Comparison of ENCODE assay signal across 1 cellular context in the genomic region with DNA sequence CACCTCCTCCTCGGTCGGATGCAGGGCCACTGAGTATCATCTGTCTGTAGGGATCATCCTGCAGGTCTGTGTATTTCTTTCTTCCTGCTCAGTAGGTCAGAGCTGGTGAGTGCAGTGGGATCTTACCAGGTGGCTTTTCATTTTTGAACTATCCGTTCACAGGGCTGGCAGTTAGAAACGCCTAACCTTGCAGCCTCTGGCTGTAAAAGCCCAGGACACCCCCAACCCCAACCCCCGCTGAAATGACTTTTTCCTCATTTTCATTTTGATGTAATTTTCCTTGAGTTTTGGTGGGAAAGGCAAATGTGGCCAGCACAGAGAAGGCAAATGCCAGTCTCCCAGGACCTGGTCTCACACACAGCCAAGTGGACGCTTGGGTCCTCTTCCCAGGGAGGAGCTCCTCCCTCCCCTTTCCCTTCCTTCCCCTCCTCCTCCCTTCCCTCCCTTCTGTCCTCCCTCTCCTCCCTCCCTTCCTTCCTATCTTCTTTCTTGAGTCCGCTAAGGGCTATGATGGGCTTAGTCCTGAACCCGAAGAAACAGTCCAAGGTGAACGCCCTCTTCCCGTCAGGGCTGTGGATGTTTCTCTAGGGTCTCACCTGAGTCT.
TF ChIP-seq lines count a peak whose summit lies in the region.

No MANE protein-coding gene starts in this region.

TF ChIP-seq in GM23338, 12 proteins besides CTCF, POLR2A, EP300 and RAD21 (continued from another document):
- TF ChIP-seq, protein P1, sequence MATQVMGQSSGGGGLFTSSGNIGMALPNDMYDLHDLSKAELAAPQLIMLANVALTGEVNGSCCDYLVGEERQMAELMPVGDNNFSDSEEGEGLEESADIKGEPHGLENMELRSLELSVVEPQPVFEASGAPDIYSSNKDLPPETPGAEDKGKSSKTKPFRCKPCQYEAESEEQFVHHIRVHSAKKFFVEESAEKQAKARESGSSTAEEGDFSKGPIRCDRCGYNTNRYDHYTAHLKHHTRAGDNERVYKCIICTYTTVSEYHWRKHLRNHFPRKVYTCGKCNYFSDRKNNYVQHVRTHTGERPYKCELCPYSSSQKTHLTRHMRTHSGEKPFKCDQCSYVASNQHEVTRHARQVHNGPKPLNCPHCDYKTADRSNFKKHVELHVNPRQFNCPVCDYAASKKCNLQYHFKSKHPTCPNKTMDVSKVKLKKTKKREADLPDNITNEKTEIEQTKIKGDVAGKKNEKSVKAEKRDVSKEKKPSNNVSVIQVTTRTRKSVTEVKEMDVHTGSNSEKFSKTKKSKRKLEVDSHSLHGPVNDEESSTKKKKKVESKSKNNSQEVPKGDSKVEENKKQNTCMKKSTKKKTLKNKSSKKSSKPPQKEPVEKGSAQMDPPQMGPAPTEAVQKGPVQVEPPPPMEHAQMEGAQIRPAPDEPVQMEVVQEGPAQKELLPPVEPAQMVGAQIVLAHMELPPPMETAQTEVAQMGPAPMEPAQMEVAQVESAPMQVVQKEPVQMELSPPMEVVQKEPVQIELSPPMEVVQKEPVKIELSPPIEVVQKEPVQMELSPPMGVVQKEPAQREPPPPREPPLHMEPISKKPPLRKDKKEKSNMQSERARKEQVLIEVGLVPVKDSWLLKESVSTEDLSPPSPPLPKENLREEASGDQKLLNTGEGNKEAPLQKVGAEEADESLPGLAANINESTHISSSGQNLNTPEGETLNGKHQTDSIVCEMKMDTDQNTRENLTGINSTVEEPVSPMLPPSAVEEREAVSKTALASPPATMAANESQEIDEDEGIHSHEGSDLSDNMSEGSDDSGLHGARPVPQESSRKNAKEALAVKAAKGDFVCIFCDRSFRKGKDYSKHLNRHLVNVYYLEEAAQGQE (IDR thresholded peaks at IDR 0.05; ENCODE audit: unreplicated experiment): no peak
- TF ChIP-seq POLR2AphosphoS5 (IDR thresholded peaks at IDR 0.05; ENCODE audit: low read depth) (no peak), CREB1 (CRISPR knock-in tag; IDR thresholded peaks at IDR 0.05; ENCODE audit: low read depth) (no peak), ZNF114 (CRISPR knock-in tag; IDR thresholded peaks at IDR 0.05) (no peak), JUNB (IDR thresholded peaks at IDR 0.05; ENCODE audit: unreplicated experiment) (no peak), EZH2 (IDR thresholded peaks at IDR 0.05; ENCODE audit: low read depth, unreplicated experiment) (no peak)
